1 cellular context compared by ENCODE assay signal in the genomic region with DNA sequence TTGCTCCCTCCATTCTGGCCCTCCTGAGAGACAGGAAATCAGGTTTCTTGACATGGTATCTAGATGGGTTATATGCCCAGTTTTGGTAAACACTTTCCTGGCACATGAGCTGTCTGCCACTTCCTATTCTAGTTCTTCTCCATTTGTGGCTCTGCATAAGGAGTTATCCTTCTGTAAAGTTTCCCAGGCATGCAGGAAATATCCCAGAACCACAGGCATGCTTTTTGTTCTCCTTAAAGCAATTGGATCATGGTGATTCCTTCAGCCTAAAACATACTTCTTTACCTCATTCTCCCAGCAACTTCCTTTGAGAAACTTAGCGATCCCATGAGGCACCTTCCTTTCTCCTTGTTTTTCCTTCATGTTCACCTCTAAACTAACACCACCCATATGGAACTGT.
TF ChIP-seq lines count a peak whose summit lies in the region.

No MANE protein-coding gene starts in this region.

TF ChIP-seq in IMR-90, 13 proteins besides CTCF, POLR2A, EP300 and RAD21 (continued from another document):
- TF ChIP-seq RCOR1 (IDR thresholded peaks at IDR 0.05; ENCODE audit: insufficient replicate concordance, low read length) (no peak), NFE2L2 (IDR thresholded peaks at IDR 0.05; ENCODE audit: low read depth, low read length) (no peak)
